ENCODE assay signal across 16 cellular contexts in genomic region chr13:75173457-75174356, GRCh38.
DNase-seq lines count a peak whose midpoint lies in the region; ATAC-seq, FAIRE-seq and TF ChIP-seq lines count a peak whose summit lies in the region.
"Had no signal": no experiment of that assay in that cellular context is flagged by ENCODE, and none has a peak within 500 bp of the region (broad histone marks: within the 10 kb centered on the region; RNA-seq: fewer than 3 reads in every experiment).

No MANE protein-coding gene starts in this region.

- no peaks in the 10 kb centered on the region for H3K27me3 ChIP-seq in GM23338 (ENCODE audit: insufficient read depth)
- H3K27me3 ChIP-seq in liver (ENCODE audit: control insufficient read depth in 4 of 4, insufficient read depth in 4 of 4, low read length in 3 of 4) = no peaks in the 10 kb centered on the region
- H3K27me3 ChIP-seq: vagina had no signal

- POLR2A ChIA-PET in A549 (lab: Yijun Ruan, JAX) = no interaction called here

- H3K9me3 Mint-ChIP-seq in GM23338 = no peaks in the 10 kb centered on the region; the same call in 2 of the 3 replicates
- H3K9me3 Mint-ChIP-seq: activated naive CD8-positive, alpha-beta T cell treated with anti-CD3 and anti-CD28 coated beads, Interleukin-2, amount 50 U/mL, for 24 hours; activated T-cell treated with anti-CD3 and anti-CD28 coated beads, Interleukin-2, amount 50 U/mL, for 4 hours had no signal

- peak; percentile 39 to 66; a peak in 2 of 5 replicates for TF ChIP-seq EP300 in A549 (IDR thresholded peaks at IDR 0.05)

- 0 out of 2 replicates have a peak overlapping the region, but pooled peaks have one; percentile 64 for H3K27ac Mint-ChIP-seq in GM23338
- H3K27ac Mint-ChIP-seq: activated naive CD8-positive, alpha-beta T cell treated with anti-CD3 and anti-CD28 coated beads, Interleukin-2, amount 50 U/mL, for 24 hours; naive thymus-derived CD4-positive, alpha-beta T cell had no signal

- H3K4me1 Mint-ChIP-seq in GM23338 = peaks cover 6% of the 10 kb centered on the region; the same call in 2 of the 3 replicates
- H3K4me1 Mint-ChIP-seq: naive thymus-derived CD4-positive, alpha-beta T cell had no signal

- TF ChIP-seq RAD21 in A549 (conservative IDR thresholded peaks at IDR 0.05 in 1 of 2, IDR thresholded peaks at IDR 0.05 in 1 of 2) (no peak; a peak in 1 of 5 replicates), liver (IDR thresholded peaks at IDR 0.05) (peak in 1 of 2 donors; percentile 20)

- peaks cover 8% of the 10 kb centered on the region; the same call in 2 of the 3 replicates for H3K9me3 ChIP-seq in A549
- H3K9me3 ChIP-seq in liver (ENCODE audit: control insufficient read depth in 4 of 4, low read length in 3 of 4) = no peaks in the 10 kb centered on the region
- H3K9me3 ChIP-seq: vagina had no signal

- H4K20me1 ChIP-seq in GM23338 (replicated peaks; ENCODE audit: insufficient read depth) = no peaks in the 10 kb centered on the region

- no peak overlapping the region for H3K9ac ChIP-seq in liver (ENCODE audit: low read depth in 1 of 2, low read length in 2 of 2)

- DNase-seq in A549 (ENCODE audit: low read depth in 1 of 2, low spot score in 1 of 2) = peak in 1 of 2 experiments; percentile 78
- DNase-seq in GM23338 (ENCODE audit: low spot score) = peak; percentile 8
- DNase-seq in OCI-M1 (lab: John Stamatoyannopoulos, UW) = peak; percentile 29
- DNase-seq in NCI-H82 (lab: John Stamatoyannopoulos, UW) = no peak
- no peak for DNase-seq in HuH-7 (ENCODE audit: low spot score)
- no peak for DNase-seq in NCI-H1048 (lab: John Stamatoyannopoulos, UW)
- DNase-seq: activated naive CD8-positive, alpha-beta T cell treated with anti-CD3 and anti-CD28 coated beads, Interleukin-2, amount 50 U/mL, for 24 hours; activated T-cell treated with anti-CD3 and anti-CD28 coated beads, Interleukin-2, amount 50 U/mL, for 4 hours; Calu3; caudate nucleus; naive thymus-derived CD4-positive, alpha-beta T cell; NCI-H2171; T1000 had no signal

- 0 out of 2 replicates have a peak, but pooled peaks cover 5% of the 10 kb centered on the region for H3K9me2 ChIP-seq in GM23338 (ENCODE audit: insufficient read depth)

- WGBS in A549 (ENCODE audit: missing lambda C conversion rate) = 1% methylated on average over 9 of the region's 9 CpGs
- 25% methylated on average over 9 of the region's 9 CpGs for WGBS in liver

- H3K4me2 ChIP-seq in A549 (peak overlapping the region; percentile 68), GM23338 (no peak overlapping the region)

- no peak for TF ChIP-seq CTCF in A549 (IDR thresholded peaks at IDR 0.05)
- no peak for TF ChIP-seq CTCF in GM23338 (conservative IDR thresholded peaks at IDR 0.05; ENCODE audit: low read depth in 2 of 2)
- no peak for TF ChIP-seq CTCF in liver (IDR thresholded peaks at IDR 0.05; ENCODE audit: low read depth, low read length, missing input control)

- no peak for FAIRE-seq in A549 (lab: Jason Lieb, UNC)

- H2AFZ ChIP-seq in GM23338 = 0 out of 2 replicates have a peak overlapping the region, but pooled peaks have one; percentile 9

- no peak overlapping the region for H3K4me3 Mint-ChIP-seq in GM23338
- H3K4me3 Mint-ChIP-seq: activated naive CD8-positive, alpha-beta T cell treated with anti-CD3 and anti-CD28 coated beads, Interleukin-2, amount 50 U/mL, for 24 hours; activated T-cell treated with anti-CD3 and anti-CD28 coated beads, Interleukin-2, amount 50 U/mL, for 4 hours; naive thymus-derived CD4-positive, alpha-beta T cell had no signal

- H3K27ac ChIP-seq in A549 = peak overlapping the region; percentile 75 to 88
- H3K27ac ChIP-seq in GM23338 (ENCODE audit: low read depth) = no peak overlapping the region
- no peak overlapping the region for H3K27ac ChIP-seq in liver (ENCODE audit: low read depth in 1 of 2, low read length in 2 of 2)
- H3K27ac ChIP-seq: vagina had no signal

- H3K79me2 ChIP-seq in GM23338 (replicated peaks; ENCODE audit: insufficient read depth) = no peaks in the 10 kb centered on the region

- peak; percentile 96 to 98 for ATAC-seq in A549
- no peak; the same call in 2 of the 3 replicates for ATAC-seq in GM23338
- no peak for ATAC-seq in activated CD4-positive, CD25-positive, alpha-beta regulatory T cell treated with anti-CD3 and anti-CD28 coated beads, Interleukin-2, amount 50 U/mL, for 24 hours
- ATAC-seq: activated naive CD8-positive, alpha-beta T cell treated with anti-CD3 and anti-CD28 coated beads, Interleukin-2, amount 50 U/mL, for 24 hours; activated T-cell treated with anti-CD3 and anti-CD28 coated beads, Interleukin-2, amount 50 U/mL, for 4 hours; naive thymus-derived CD4-positive, alpha-beta T cell had no signal

- H3K4me3 ChIP-seq in A549 = peak overlapping the region; percentile 14; the same call in 1 of the 3 replicates
- H3K4me3 ChIP-seq in GM23338 = no peak overlapping the region
- H3K4me3 ChIP-seq in liver (ENCODE audit: low read depth in 1 of 3, low read length in 3 of 3) = no peak overlapping the region
- H3K4me3 ChIP-seq: vagina had no signal

- no peaks in the 10 kb centered on the region for H3F3A ChIP-seq in GM23338 (replicated peaks; ENCODE audit: low read depth)

- peaks cover 18% of the 10 kb centered on the region; the same call in 2 of the 3 replicates for H3K4me1 ChIP-seq in A549
- no peaks in the 10 kb centered on the region for H3K4me1 ChIP-seq in GM23338 (ENCODE audit: insufficient read depth)
- H3K4me1 ChIP-seq in liver (ENCODE audit: control insufficient read depth in 4 of 4, insufficient read depth in 4 of 4, low read length in 3 of 4) = peaks cover 0 to 13% (median 5%) of the 10 kb centered on the region in 4 donors
- H3K4me1 ChIP-seq: vagina had no signal

- no peak for TF ChIP-seq POLR2A in A549 (IDR thresholded peaks at IDR 0.05; ENCODE audit: low read length)

- H3K27me3 Mint-ChIP-seq in GM23338 (ENCODE audit: insufficient read depth, low read depth, poor library complexity) = peaks cover 2% of the 10 kb centered on the region

- H3K36me3 ChIP-seq in GM23338 (ENCODE audit: insufficient read depth) = no peaks in the 10 kb centered on the region
- no peaks in the 10 kb centered on the region for H3K36me3 ChIP-seq in liver (ENCODE audit: control insufficient read depth in 4 of 4, insufficient read depth in 3 of 4, low read depth in 1 of 4, low read length in 3 of 4)
- H3K36me3 ChIP-seq: vagina had no signal

- no peaks in the 10 kb centered on the region for H3K36me3 Mint-ChIP-seq in GM23338 (ENCODE audit: low read depth)
- H3K36me3 Mint-ChIP-seq: naive thymus-derived CD4-positive, alpha-beta T cell had no signal

- CTCF ChIA-PET in A549 (lab: Yijun Ruan, JAX) = interaction anchor here (1.3 kb wide), 1 partner anchor 46 kb away, joined by 3 read pairs; no protein-coding TSS in a partner anchor

TF ChIP-seq in A549, 52 proteins besides CTCF, POLR2A, EP300 and RAD21 (continues in another document):
- TF ChIP-seq NPAS2 (CRISPR knock-in tag; IDR thresholded peaks at IDR 0.05; ENCODE audit: borderline replicate concordance) = no peak
- TF ChIP-seq FOSL2 (IDR thresholded peaks at IDR 0.05) = no peak
- TF ChIP-seq FOSL2 (CRISPR knock-in tag; IDR thresholded peaks at IDR 0.05) = peak; percentile 44; the same call in 1 of the 2 replicates
- TF ChIP-seq HOXB13 (CRISPR knock-in tag; IDR thresholded peaks at IDR 0.05; ENCODE audit: low read depth) = no peak
- no peak for TF ChIP-seq RARB (CRISPR knock-in tag; IDR thresholded peaks at IDR 0.05)
- peak; percentile 90 for TF ChIP-seq GATA3 (IDR thresholded peaks at IDR 0.05; ENCODE audit: borderline replicate concordance)

TF ChIP-seq in GM23338, 12 proteins besides CTCF, POLR2A, EP300 and RAD21:
- TF ChIP-seq EZH2 (IDR thresholded peaks at IDR 0.05; ENCODE audit: low read depth, unreplicated experiment) (no peak), JUNB (IDR thresholded peaks at IDR 0.05; ENCODE audit: unreplicated experiment) (no peak), CREB1 (CRISPR knock-in tag; IDR thresholded peaks at IDR 0.05; ENCODE audit: low read depth) (no peak), ZNF331 (CRISPR knock-in tag; IDR thresholded peaks at IDR 0.05; ENCODE audit: low read depth) (no peak), POLR2AphosphoS5 (IDR thresholded peaks at IDR 0.05; ENCODE audit: low read depth) (no peak), NANOG (IDR thresholded peaks at IDR 0.05; ENCODE audit: borderline replicate concordance) (no peak), ZNF114 (CRISPR knock-in tag; IDR thresholded peaks at IDR 0.05) (no peak)
- TF ChIP-seq, protein P1, sequence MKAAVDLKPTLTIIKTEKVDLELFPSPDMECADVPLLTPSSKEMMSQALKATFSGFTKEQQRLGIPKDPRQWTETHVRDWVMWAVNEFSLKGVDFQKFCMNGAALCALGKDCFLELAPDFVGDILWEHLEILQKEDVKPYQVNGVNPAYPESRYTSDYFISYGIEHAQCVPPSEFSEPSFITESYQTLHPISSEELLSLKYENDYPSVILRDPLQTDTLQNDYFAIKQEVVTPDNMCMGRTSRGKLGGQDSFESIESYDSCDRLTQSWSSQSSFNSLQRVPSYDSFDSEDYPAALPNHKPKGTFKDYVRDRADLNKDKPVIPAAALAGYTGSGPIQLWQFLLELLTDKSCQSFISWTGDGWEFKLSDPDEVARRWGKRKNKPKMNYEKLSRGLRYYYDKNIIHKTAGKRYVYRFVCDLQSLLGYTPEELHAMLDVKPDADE (IDR thresholded peaks at IDR 0.05) = no peak

TF ChIP-seq in liver, 16 proteins besides CTCF, POLR2A, EP300 and RAD21 (continues in another document):
- TF ChIP-seq FOXA2 (IDR thresholded peaks at IDR 0.05) = no peak
- TF ChIP-seq HNF4A (conservative IDR thresholded peaks at IDR 0.05) = peak; percentile 27 to 56
- TF ChIP-seq, protein P2, sequence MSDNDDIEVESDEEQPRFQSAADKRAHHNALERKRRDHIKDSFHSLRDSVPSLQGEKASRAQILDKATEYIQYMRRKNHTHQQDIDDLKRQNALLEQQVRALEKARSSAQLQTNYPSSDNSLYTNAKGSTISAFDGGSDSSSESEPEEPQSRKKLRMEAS (IDR thresholded peaks at IDR 0.05) = no peak
- TF ChIP-seq SP1 (IDR thresholded peaks at IDR 0.05) = peak; percentile 63
- no peak for TF ChIP-seq YY1 (IDR thresholded peaks at IDR 0.05)
- TF ChIP-seq RXRA (IDR thresholded peaks at IDR 0.05) = peak in 1 of 2 donors; percentile 31
- no peak for TF ChIP-seq FOXA1 (IDR thresholded peaks at IDR 0.05)
- TF ChIP-seq, protein P3, sequence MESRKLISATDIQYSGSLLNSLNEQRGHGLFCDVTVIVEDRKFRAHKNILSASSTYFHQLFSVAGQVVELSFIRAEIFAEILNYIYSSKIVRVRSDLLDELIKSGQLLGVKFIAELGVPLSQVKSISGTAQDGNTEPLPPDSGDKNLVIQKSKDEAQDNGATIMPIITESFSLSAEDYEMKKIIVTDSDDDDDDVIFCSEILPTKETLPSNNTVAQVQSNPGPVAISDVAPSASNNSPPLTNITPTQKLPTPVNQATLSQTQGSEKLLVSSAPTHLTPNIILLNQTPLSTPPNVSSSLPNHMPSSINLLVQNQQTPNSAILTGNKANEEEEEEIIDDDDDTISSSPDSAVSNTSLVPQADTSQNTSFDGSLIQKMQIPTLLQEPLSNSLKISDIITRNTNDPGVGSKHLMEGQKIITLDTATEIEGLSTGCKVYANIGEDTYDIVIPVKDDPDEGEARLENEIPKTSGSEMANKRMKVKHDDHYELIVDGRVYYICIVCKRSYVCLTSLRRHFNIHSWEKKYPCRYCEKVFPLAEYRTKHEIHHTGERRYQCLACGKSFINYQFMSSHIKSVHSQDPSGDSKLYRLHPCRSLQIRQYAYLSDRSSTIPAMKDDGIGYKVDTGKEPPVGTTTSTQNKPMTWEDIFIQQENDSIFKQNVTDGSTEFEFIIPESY (IDR thresholded peaks at IDR 0.05) = no peak
- TF ChIP-seq TAF1 (conservative IDR thresholded peaks at IDR 0.05) = no peak

Comparison
In these comparisons a context has a peak if more than half of its experiments do, and no peak if none do; other contexts are left out.
1. ATAC-seq: peak in A549 (2 of 2); none in GM23338 (single experiment) and activated CD4-positive, CD25-positive, alpha-beta regulatory T cell treated with anti-CD3 and anti-CD28 coated beads, Interleukin-2, amount 50 U/mL, for 24 hours (0 of 2).
2. DNase-seq: peak in GM23338 (single experiment) and OCI-M1 (single experiment); none in NCI-H82 (single experiment), HuH-7 (single experiment) and NCI-H1048 (single experiment).
3. H3K27ac ChIP-seq: peak in A549 (2 of 2); none in GM23338 (single experiment) and liver (0 of 2).